8 cellular contexts compared by ENCODE assay signal in genomic region chr4:36285784-36286480, GRCh38. TPM values are rescaled to one million over a fixed set of nuclear protein-coding genes. Genes with fewer than 3 reads are reported as not detected.
A peak's percentile ranks its signal among the peaks of the same experiment; 100 is the strongest.
DNase-seq lines count a peak whose midpoint lies in the region; ATAC-seq lines count a peak whose summit lies in the region.

No MANE protein-coding gene starts in this region.

- intact Hi-C loops in left colon (cut with DNase I, micrococcal nuclease), result no loop called here

- ATAC-seq in GM19463 (IDR thresholded peaks at IDR 0.05; ENCODE audit: unreplicated experiment) (peak; percentile 98), HG03469 (IDR thresholded peaks at IDR 0.05; ENCODE audit: unreplicated experiment) (peak; percentile 98), left colon (peak; percentile 90)

- no peak overlapping the region for H3K23ac ChIP-seq in neuronal stem cell (ENCODE audit: low read depth, low read length, poor library complexity)

- H4K8ac ChIP-seq in neuronal stem cell (ENCODE audit: low read depth, low read length), result no peak overlapping the region

- CTCF ChIA-PET in activated CD4-positive, alpha-beta T cell treated with anti-CD3 and anti-CD28 coated beads, Interleukin-2, amount 10 ng/mL, durations not matched to agents 7 days and 5 days (lab: Charles Lee), result interaction anchor here (0.5 to 2.0 kb wide), 17 partner anchors 9 to 106 kb away, joined by 3 to 8 read pairs (median 3); partner anchors contain the start of gene ARAP2

- peaks cover 3% of the 10 kb centered on the region for H3K27me3 Mint-ChIP-seq in activated CD4-positive, alpha-beta T cell treated with anti-CD3 and anti-CD28 coated beads, Interleukin-2, amount 10 ng/mL, durations not matched to agents 7 days and 5 days

- POLR2A ChIA-PET in activated CD4-positive, alpha-beta T cell treated with anti-CD3 and anti-CD28 coated beads, Interleukin-2, amount 10 ng/mL, durations not matched to agents 7 days and 5 days (lab: Charles Lee), result interaction anchor here (0.5 to 0.7 kb wide), 3 partner anchors 39 to 112 kb away, joined by 3 to 4 read pairs (median 3); no protein-coding TSS in a partner anchor

- H3K36me3 Mint-ChIP-seq in activated CD4-positive, alpha-beta T cell treated with anti-CD3 and anti-CD28 coated beads, Interleukin-2, amount 10 ng/mL, durations not matched to agents 7 days and 5 days (ENCODE audit: low read depth), result peaks cover 25% of the 10 kb centered on the region

- no peak overlapping the region for H2AK5ac ChIP-seq in neuronal stem cell (ENCODE audit: low read depth, low read length)

- no peak overlapping the region for H3K4me3 ChIP-seq in neuronal stem cell (ENCODE audit: low read length in 2 of 2)

- H2BK120ac ChIP-seq in neuronal stem cell (ENCODE audit: low read depth, low read length), result no peak overlapping the region

- H2BK5ac ChIP-seq in neuronal stem cell (ENCODE audit: low read length), result no peak overlapping the region

- no peak overlapping the region for H3K14ac ChIP-seq in neuronal stem cell (ENCODE audit: low read length)

- no peak overlapping the region for H3K4me2 ChIP-seq in neuronal stem cell (ENCODE audit: insufficient read depth, low read length, poor library complexity, severe bottlenecking)

- WGBS in neuronal stem cell (ENCODE audit: extremely low coverage in 2 of 2, insufficient read length in 2 of 2, insufficient replicate concordance in 1 of 2), 2 donors, result no CpG with 5 or more reads among the region's 6 CpGs

- H3K4me1 Mint-ChIP-seq in activated CD4-positive, alpha-beta T cell treated with anti-CD3 and anti-CD28 coated beads, Interleukin-2, amount 10 ng/mL, durations not matched to agents 7 days and 5 days, result peaks cover 51% of the 10 kb centered on the region

- H3K9me3 Mint-ChIP-seq in activated CD4-positive, alpha-beta T cell treated with anti-CD3 and anti-CD28 coated beads, Interleukin-2, amount 10 ng/mL, durations not matched to agents 7 days and 5 days, result peaks cover 20% of the 10 kb centered on the region

- peak overlapping the region; percentile 29 for H3K4me3 Mint-ChIP-seq in activated CD4-positive, alpha-beta T cell treated with anti-CD3 and anti-CD28 coated beads, Interleukin-2, amount 10 ng/mL, durations not matched to agents 7 days and 5 days

- H3K36me3 ChIP-seq in neuronal stem cell (replicated peaks in 1 of 2; ENCODE audit: control insufficient read depth in 2 of 2, insufficient read depth in 2 of 2, low read length in 2 of 2), result no peaks in the 10 kb centered on the region

- no peak overlapping the region for H2AFZ ChIP-seq in neuronal stem cell (ENCODE audit: low read length)

- H3K9me3 ChIP-seq in neuronal stem cell (replicated peaks in 1 of 2; ENCODE audit: control insufficient read depth in 2 of 2, insufficient read depth in 1 of 2, low read depth in 1 of 2, low read length in 2 of 2), result no peaks in the 10 kb centered on the region

- H4K91ac ChIP-seq in neuronal stem cell (ENCODE audit: low read depth, low read length, poor library complexity), result no peak overlapping the region

- H3K27me3 ChIP-seq in neuronal stem cell (ENCODE audit: control insufficient read depth in 3 of 3, insufficient read depth in 3 of 3, low read depth in 1 of 3, low read length in 3 of 3), result no peaks in the 10 kb centered on the region

- H3K9ac ChIP-seq in neuronal stem cell (ENCODE audit: low read depth, low read length, poor library complexity), result no peak overlapping the region

- no peak overlapping the region for H2BK15ac ChIP-seq in neuronal stem cell (ENCODE audit: low read length)

- H2BK12ac ChIP-seq in neuronal stem cell (ENCODE audit: low read length), result no peak overlapping the region

- H3K4ac ChIP-seq in neuronal stem cell (ENCODE audit: low read length), result no peak overlapping the region

- H3K79me1 ChIP-seq in neuronal stem cell (ENCODE audit: low read depth, low read length), result no peaks in the 10 kb centered on the region

- no peak overlapping the region for H3K27ac ChIP-seq in neuronal stem cell (replicated peaks; ENCODE audit: low read length)

- peaks cover 0 to 17% of the 10 kb centered on the region in 2 donors for H3K4me1 ChIP-seq in neuronal stem cell (ENCODE audit: control insufficient read depth in 2 of 2, insufficient read depth in 1 of 2, low read depth in 1 of 2, low read length in 2 of 2)

- H3K27ac Mint-ChIP-seq in activated CD4-positive, alpha-beta T cell treated with anti-CD3 and anti-CD28 coated beads, Interleukin-2, amount 10 ng/mL, durations not matched to agents 7 days and 5 days, result peak overlapping the region; percentile 95

- no peak overlapping the region for H3K18ac ChIP-seq in neuronal stem cell (ENCODE audit: low read length)

- DNase-seq in CD1c-positive myeloid dendritic cell (ENCODE audit: extremely low spot score) (peak; percentile 70), left colon (peak in 1 of 2 donors; percentile 24), HuH-7.5 (ENCODE audit: low spot score) (no peak), neuronal stem cell (ENCODE audit: low spot score) (no peak), ureter (ENCODE audit: low spot score) (no peak)
- DNase-seq in activated CD4-positive, alpha-beta T cell treated with anti-CD3 and anti-CD28 coated beads, Interleukin-2, amount 10 ng/mL, durations not matched to agents 7 days and 5 days, result peak; percentile 79

RNA-seq across cellular contexts. Expression of gene DTHD1, which starts 4.5 kb away (rescaled TPM):
- under 1 TPM in 1 of 2 experiments, not detected in 1; 0.12 TPM for total RNA-seq in activated CD4-positive, alpha-beta T cell treated with anti-CD3 and anti-CD28 coated beads, Interleukin-2, amount 10 ng/mL, durations not matched to agents 7 days and 5 days
- under 1 TPM; 0.11 to 0.18 TPM for total RNA-seq in left colon
- polyA plus RNA-seq in neuronal stem cell (2013, experiment 1 of 2), result not detected
- polyA plus RNA-seq in neuronal stem cell (2013, experiment 2 of 2), result not detected
- 1.1 TPM for total RNA-seq in ureter

RNA-seq across cellular contexts. Expression of gene ARAP2, which starts 41.6 kb away (rescaled TPM):
- total RNA-seq in activated CD4-positive, alpha-beta T cell treated with anti-CD3 and anti-CD28 coated beads, Interleukin-2, amount 10 ng/mL, durations not matched to agents 7 days and 5 days, result 10 to 100 TPM; 35.8 to 49.7 TPM
- total RNA-seq in left colon, result 10 to 100 TPM; 19.5 to 22.3 TPM
- polyA plus RNA-seq in neuronal stem cell (2013, experiment 1 of 2), result 0.40 TPM
- 0.39 TPM for polyA plus RNA-seq in neuronal stem cell (2013, experiment 2 of 2)
- 45.7 TPM for total RNA-seq in ureter

Comparison
In these comparisons a context has a peak if more than half of its experiments do, and no peak if none do; other contexts are left out.
1. DNase-seq: peak in CD1c-positive myeloid dendritic cell (single experiment) and activated CD4-positive, alpha-beta T cell treated with anti-CD3 and anti-CD28 coated beads, Interleukin-2, amount 10 ng/mL, durations not matched to agents 7 days and 5 days (single experiment); none in HuH-7.5 (single experiment), neuronal stem cell (single experiment) and ureter (single experiment).
2. Peak in every context shown above with its lines, with median percentiles within 50 percentile points of each other: ATAC-seq.